Comparison of ENCODE assay signal across 17 cellular contexts in genomic region chr7:155247479-155248365, GRCh38. TPM values are rescaled to one million over a fixed set of nuclear protein-coding genes. Genes with fewer than 3 reads are reported as not detected.
DNase-seq lines count a peak whose midpoint lies in the region; ATAC-seq and TF ChIP-seq lines count a peak whose summit lies in the region.
"Had no signal": no experiment of that assay in that cellular context is flagged by ENCODE, and none has a peak within 500 bp of the region (broad histone marks: within the 10 kb centered on the region; RNA-seq: fewer than 3 reads in every experiment).

No MANE protein-coding gene starts in this region.

- H3K4me1 Mint-ChIP-seq in natural killer cell treated with Interleukin-12 subunit alpha and Interleukin-12 subunit beta and Interleukin-15 and Interleukin-18, amount 100 ng/mL, for 72 hours (ENCODE audit: low read depth in 2 of 2), result no peaks in the 10 kb centered on the region
- no peaks in the 10 kb centered on the region for H3K4me1 Mint-ChIP-seq in natural killer cell
- no peaks in the 10 kb centered on the region for H3K4me1 Mint-ChIP-seq in activated T-helper 17 cell treated with anti-CD3 and anti-CD28 coated beads, Interleukin-2, amount 50 U/mL, for 72 hours
- peaks cover 11% of the 10 kb centered on the region for H3K4me1 Mint-ChIP-seq in nephron progenitor cell
- H3K4me1 Mint-ChIP-seq: GM23338 had no signal

- H3K36me3 Mint-ChIP-seq in natural killer cell treated with Interleukin-12 subunit alpha and Interleukin-12 subunit beta and Interleukin-15 and Interleukin-18, amount 100 ng/mL, for 72 hours, result no peaks in the 10 kb centered on the region
- H3K36me3 Mint-ChIP-seq in natural killer cell, result no peaks in the 10 kb centered on the region
- no peaks in the 10 kb centered on the region for H3K36me3 Mint-ChIP-seq in activated T-helper 17 cell treated with anti-CD3 and anti-CD28 coated beads, Interleukin-2, amount 50 U/mL, for 72 hours (ENCODE audit: low read depth)
- H3K36me3 Mint-ChIP-seq in nephron progenitor cell (ENCODE audit: low read depth), result no peaks in the 10 kb centered on the region

- DNase-seq in natural killer cell treated with Interleukin-12 subunit alpha and Interleukin-12 subunit beta and Interleukin-15 and Interleukin-18, amount 100 ng/mL, for 72 hours (ENCODE audit: low spot score), result peak; percentile 42
- DNase-seq in natural killer cell (no peak), nephron progenitor cell (no peak), NCI-H446 treated with DMSO at 0.1 percent for 48 hours (lab: John Stamatoyannopoulos, UW) (no peak), nucleus accumbens (lab: John Stamatoyannopoulos, UW) (no peak)
- DNase-seq: C1 segment of cervical spinal cord, GF-D8, MG63, NCI-H1092 treated with DMSO at 0.1 percent for 48 hours, NCI-H187, NCI-H226, NCI-H526 treated with DMSO at 0.1 percent for 48 hours, SHP77 treated with DMSO at 0.1 percent for 48 hours had no signal

- intact Hi-C loops in natural killer cell (cut with micrococcal nuclease), result no loop called here

- H3K9ac ChIP-seq in subcutaneous abdominal adipose tissue (ENCODE audit: low read length in 5 of 5), result no peak overlapping the region

- no peaks in the 10 kb centered on the region for H3K27me3 ChIP-seq in subcutaneous abdominal adipose tissue (ENCODE audit: control insufficient read depth in 5 of 5, insufficient read depth in 4 of 5, low read length in 5 of 5)
- H3K27me3 ChIP-seq: MG63 had no signal

- peaks cover 8 to 48% (median 39%) of the 10 kb centered on the region in 5 donors for H3K4me1 ChIP-seq in subcutaneous abdominal adipose tissue (ENCODE audit: control insufficient read depth in 5 of 5, insufficient read depth in 5 of 5, low read length in 5 of 5)

- peak overlapping the region in 1 of 5 donors; percentile 8 for H3K4me3 ChIP-seq in subcutaneous abdominal adipose tissue (ENCODE audit: low read depth in 1 of 5, low read length in 5 of 5)
- H3K4me3 ChIP-seq: GM23338, MG63 had no signal

- H3K36me3 ChIP-seq in subcutaneous abdominal adipose tissue (ENCODE audit: control insufficient read depth in 5 of 5, insufficient read depth in 5 of 5, low read length in 5 of 5), result peaks cover 0 to 22% (median 17%) of the 10 kb centered on the region in 5 donors
- H3K36me3 ChIP-seq: MG63 had no signal

- H3K27ac Mint-ChIP-seq in natural killer cell treated with Interleukin-12 subunit alpha and Interleukin-12 subunit beta and Interleukin-15 and Interleukin-18, amount 100 ng/mL, for 72 hours, result no peak overlapping the region
- H3K27ac Mint-ChIP-seq in natural killer cell, result no peak overlapping the region
- H3K27ac Mint-ChIP-seq in activated T-helper 17 cell treated with anti-CD3 and anti-CD28 coated beads, Interleukin-2, amount 50 U/mL, for 72 hours, result peak overlapping the region; percentile 70
- H3K27ac Mint-ChIP-seq in nephron progenitor cell, result peak overlapping the region; percentile 64
- H3K27ac Mint-ChIP-seq: GM23338 had no signal

- peaks cover 0 to 2% (median 0%) of the 10 kb centered on the region in 5 donors for H3K9me3 ChIP-seq in subcutaneous abdominal adipose tissue (ENCODE audit: control insufficient read depth in 5 of 5, low read length in 5 of 5)
- H3K9me3 ChIP-seq: MG63 had no signal

- H3K27ac ChIP-seq in subcutaneous abdominal adipose tissue (ENCODE audit: low read depth, low read length), result peak overlapping the region; percentile 50

- TF ChIP-seq CTCF in natural killer cell (IDR thresholded peaks at IDR 0.05), result no peak
- no peak for TF ChIP-seq CTCF in nephron progenitor cell (IDR thresholded peaks at IDR 0.05)

- H3K9me3 Mint-ChIP-seq in natural killer cell treated with Interleukin-12 subunit alpha and Interleukin-12 subunit beta and Interleukin-15 and Interleukin-18, amount 100 ng/mL, for 72 hours, result no peaks in the 10 kb centered on the region
- H3K9me3 Mint-ChIP-seq in natural killer cell (no peaks in the 10 kb centered on the region), nephron progenitor cell (peaks cover 6% of the 10 kb centered on the region)
- no peaks in the 10 kb centered on the region for H3K9me3 Mint-ChIP-seq in activated T-helper 17 cell treated with anti-CD3 and anti-CD28 coated beads, Interleukin-2, amount 50 U/mL, for 72 hours

- no peak overlapping the region for H3K4me3 Mint-ChIP-seq in natural killer cell treated with Interleukin-12 subunit alpha and Interleukin-12 subunit beta and Interleukin-15 and Interleukin-18, amount 100 ng/mL, for 72 hours
- H3K4me3 Mint-ChIP-seq in natural killer cell, result no peak overlapping the region
- no peak overlapping the region for H3K4me3 Mint-ChIP-seq in activated T-helper 17 cell treated with anti-CD3 and anti-CD28 coated beads, Interleukin-2, amount 50 U/mL, for 72 hours
- H3K4me3 Mint-ChIP-seq in nephron progenitor cell, result no peak overlapping the region
- H3K4me3 Mint-ChIP-seq: GM23338 had no signal

- peak; percentile 24 to 45 for ATAC-seq in natural killer cell treated with Interleukin-12 subunit alpha and Interleukin-12 subunit beta and Interleukin-15 and Interleukin-18, amount 100 ng/mL, for 72 hours
- ATAC-seq in natural killer cell (no peak), GM21723 (IDR thresholded peaks at IDR 0.05; ENCODE audit: unreplicated experiment) (no peak)
- peak; percentile 51 for ATAC-seq in activated T-helper 17 cell treated with anti-CD3 and anti-CD28 coated beads, Interleukin-2, amount 50 U/mL, for 72 hours (replicated peaks)
- ATAC-seq: GM23338 had no signal

- peaks cover 0 to under 1% of the 10 kb centered on the region in 2 donors for H3K27me3 Mint-ChIP-seq in natural killer cell treated with Interleukin-12 subunit alpha and Interleukin-12 subunit beta and Interleukin-15 and Interleukin-18, amount 100 ng/mL, for 72 hours
- peaks cover 5 to 10% of the 10 kb centered on the region in 2 donors for H3K27me3 Mint-ChIP-seq in natural killer cell (ENCODE audit: low read depth in 2 of 2)
- H3K27me3 Mint-ChIP-seq in activated T-helper 17 cell treated with anti-CD3 and anti-CD28 coated beads, Interleukin-2, amount 50 U/mL, for 72 hours, result peaks cover 16% of the 10 kb centered on the region
- peaks cover 17% of the 10 kb centered on the region for H3K27me3 Mint-ChIP-seq in nephron progenitor cell (ENCODE audit: low read depth, poor library complexity)

RNA-seq across cellular contexts. Expression of gene INSIG1, which starts 50.0 kb away (rescaled TPM):
- total RNA-seq in natural killer cell treated with Interleukin-12 subunit alpha and Interleukin-12 subunit beta and Interleukin-15 and Interleukin-18, amount 100 ng/mL, for 72 hours, result 100 to 1,000 TPM in 1 of 2 donors, 10 to 100 TPM in 1; 88.1 to 120 TPM
- 100 to 1,000 TPM in 1 of 3 donors, 10 to 100 TPM in 2; 66.7 to 115 (median 84.5) TPM for total RNA-seq in natural killer cell
- total RNA-seq in activated T-helper 17 cell treated with anti-CD3 and anti-CD28 coated beads, Interleukin-2, amount 50 U/mL, for 72 hours, result 100 to 1,000 TPM; 140 to 216 TPM

Comparison
In these comparisons a context has a peak if more than half of its experiments do, and no peak if none do; other contexts are left out.
1. ATAC-seq: peak in natural killer cell treated with Interleukin-12 subunit alpha and Interleukin-12 subunit beta and Interleukin-15 and Interleukin-18, amount 100 ng/mL, for 72 hours (2 of 2) and activated T-helper 17 cell treated with anti-CD3 and anti-CD28 coated beads, Interleukin-2, amount 50 U/mL, for 72 hours (single experiment); none in natural killer cell (0 of 3) and GM21723 (single experiment).
2. H3K27ac Mint-ChIP-seq: peak in activated T-helper 17 cell treated with anti-CD3 and anti-CD28 coated beads, Interleukin-2, amount 50 U/mL, for 72 hours (single experiment) and nephron progenitor cell (single experiment); none in natural killer cell treated with Interleukin-12 subunit alpha and Interleukin-12 subunit beta and Interleukin-15 and Interleukin-18, amount 100 ng/mL, for 72 hours (0 of 2) and natural killer cell (0 of 2).